ENCODE assay signal across 1 cellular context in the genomic region with DNA sequence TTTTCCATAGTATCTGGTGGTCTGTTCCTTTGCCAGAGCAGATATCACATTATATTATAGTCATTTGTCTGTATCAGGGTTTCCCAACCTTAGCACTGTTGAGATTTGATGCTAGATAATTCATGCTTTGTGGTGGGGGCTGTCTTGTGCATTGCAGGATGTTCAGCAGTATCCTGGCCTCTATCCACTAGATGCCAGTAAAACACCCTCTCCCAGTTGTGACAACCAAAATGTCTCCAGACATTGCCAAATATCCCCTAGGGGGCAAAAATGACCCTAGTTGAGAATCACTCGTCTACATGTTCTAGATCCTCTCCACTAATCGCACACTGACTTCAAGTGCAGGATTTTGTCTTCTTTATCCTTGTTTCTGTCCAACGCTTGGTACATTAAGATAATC.
TF ChIP-seq lines count a peak whose summit lies in the region.

No MANE protein-coding gene starts in this region.

TF ChIP-seq in H1, 55 proteins besides CTCF, POLR2A, EP300 and RAD21:
- TF ChIP-seq SIN3A (conservative IDR thresholded peaks at IDR 0.05 in 1 of 2, IDR thresholded peaks at IDR 0.05 in 1 of 2; ENCODE audit: low read depth in 1 of 2, low read length in 2 of 2), result no peak
- no peak for TF ChIP-seq TAF1 (IDR thresholded peaks at IDR 0.05; ENCODE audit: low read depth, low read length)
- no peak for TF ChIP-seq CREB1 (IDR thresholded peaks at IDR 0.05)
- TF ChIP-seq RBBP5 (IDR thresholded peaks at IDR 0.05; ENCODE audit: borderline replicate concordance, low read depth, low read length), result no peak
- TF ChIP-seq HDAC2 (IDR thresholded peaks at IDR 0.05; ENCODE audit: borderline replicate concordance in 1 of 2, low read depth in 2 of 2, low read length in 2 of 2), result no peak
- no peak for TF ChIP-seq CHD1 (IDR thresholded peaks at IDR 0.05; ENCODE audit: low read depth, low read length)
- no peak for TF ChIP-seq POLR2AphosphoS5 (IDR thresholded peaks at IDR 0.05; ENCODE audit: low read depth, low read length)
